In the genomic region with DNA sequence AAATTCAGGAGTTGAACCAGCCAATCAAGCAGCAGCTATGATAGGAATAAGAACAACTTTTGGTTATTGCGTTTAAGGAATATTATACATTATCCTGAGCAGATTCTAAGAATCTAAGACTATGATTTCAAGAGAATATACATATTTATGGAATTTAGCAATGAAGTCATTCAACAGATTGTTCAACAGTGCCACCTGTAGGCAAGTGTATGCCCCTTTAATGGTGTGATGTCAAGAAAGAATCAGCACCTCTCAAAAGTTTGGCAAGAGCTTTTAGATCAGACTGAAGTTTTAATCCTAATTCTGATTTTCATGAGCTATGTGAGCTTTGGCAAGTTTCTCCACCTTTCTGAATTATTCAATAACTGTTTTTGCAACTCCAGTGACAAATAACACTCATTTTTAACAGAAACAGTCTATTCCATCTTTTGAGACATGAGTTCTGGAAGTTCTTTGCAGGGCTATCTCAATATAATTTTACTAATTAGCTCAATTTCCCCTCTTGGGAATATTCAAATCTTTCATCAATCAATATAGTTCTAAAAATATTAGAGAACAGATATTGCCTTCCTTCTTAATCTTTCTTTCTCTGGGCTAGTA, we compare ENCODE assay signal across 9 cellular contexts.
DNase-seq lines count a peak whose midpoint lies in the region; ATAC-seq and TF ChIP-seq lines count a peak whose summit lies in the region.
"Had no signal": no experiment of that assay in that cellular context is flagged by ENCODE, and none has a peak within 500 bp of the region (broad histone marks: within the 10 kb centered on the region; RNA-seq: fewer than 3 reads in every experiment).

No MANE protein-coding gene starts in this region.

- no peaks in the 10 kb centered on the region for H3K27me3 ChIP-seq in DND-41 (ENCODE audit: insufficient read depth, low read length, poor library complexity)
- H3K27me3 ChIP-seq in liver (ENCODE audit: control insufficient read depth in 4 of 4, insufficient read depth in 4 of 4, low read length in 3 of 4), result no peaks in the 10 kb centered on the region
- no peaks in the 10 kb centered on the region for H3K27me3 ChIP-seq in esophagus muscularis mucosa

- H3K36me3 ChIP-seq in DND-41 (ENCODE audit: insufficient read depth, low read length) (no peaks in the 10 kb centered on the region), liver (ENCODE audit: control insufficient read depth in 4 of 4, insufficient read depth in 3 of 4, low read depth in 1 of 4, low read length in 3 of 4) (no peaks in the 10 kb centered on the region), esophagus muscularis mucosa (no peaks in the 10 kb centered on the region)

- WGBS in liver, result 33% methylated on average over 1 of the region's 1 CpG
- WGBS in esophagus muscularis mucosa, result 64% methylated on average over 1 of the region's 1 CpG

- H3K9ac ChIP-seq in DND-41 (ENCODE audit: low read depth, low read length) (no peak overlapping the region), liver (ENCODE audit: low read depth in 1 of 2, low read length in 2 of 2) (no peak overlapping the region)

- no peak for DNase-seq in DND-41
- DNase-seq in LHCN-M2 (ENCODE audit: low read depth), result peak; percentile 0
- no peak for DNase-seq in stimulated activated naive CD8-positive, alpha-beta T cell treated with anti-CD3 and anti-CD28 coated beads, Interleukin-15, Interleukin-2, amounts not matched to agents 100 U/mL and 50 U/mL, for 24 hours
- DNase-seq in esophagus muscularis mucosa (ENCODE audit: extremely low spot score), result no peak
- DNase-seq: aorta had no signal

- no peaks in the 10 kb centered on the region for H4K20me1 ChIP-seq in DND-41 (ENCODE audit: insufficient read depth, low read length)

- no peaks in the 10 kb centered on the region for H3K79me2 ChIP-seq in DND-41 (ENCODE audit: insufficient read depth, low read length)

- TF ChIP-seq CTCF in DND-41 (IDR thresholded peaks at IDR 0.05; ENCODE audit: borderline replicate concordance, extremely low read depth, low read length, poor library complexity, severe bottlenecking), result peak; percentile 69
- TF ChIP-seq CTCF in VCaP (conservative IDR thresholded peaks at IDR 0.05), result peak; percentile 88
- peak; percentile 30 for TF ChIP-seq CTCF in liver (IDR thresholded peaks at IDR 0.05; ENCODE audit: low read depth, low read length, missing input control)
- TF ChIP-seq CTCF in esophagus muscularis mucosa (IDR thresholded peaks at IDR 0.05), result no peak

- TF ChIP-seq RAD21 in liver (IDR thresholded peaks at IDR 0.05), result peak; percentile 48 to 52

- TF ChIP-seq EP300 in esophagus muscularis mucosa (IDR thresholded peaks at IDR 0.05), result no peak

- H3K9me3 ChIP-seq in DND-41 (ENCODE audit: insufficient read depth, low read length, severe bottlenecking) (no peaks in the 10 kb centered on the region), liver (ENCODE audit: control insufficient read depth in 4 of 4, low read length in 3 of 4) (no peaks in the 10 kb centered on the region), esophagus muscularis mucosa (no peaks in the 10 kb centered on the region)

- intact Hi-C loops in esophagus muscularis mucosa (cut with DNase I), result no loop called here

- H3K27ac ChIP-seq in DND-41 (ENCODE audit: low read length), result no peak overlapping the region
- no peak overlapping the region for H3K27ac ChIP-seq in VCaP
- no peak overlapping the region for H3K27ac ChIP-seq in liver (ENCODE audit: low read depth in 1 of 2, low read length in 2 of 2)
- no peak overlapping the region for H3K27ac ChIP-seq in esophagus muscularis mucosa (replicated peaks in 1 of 4)

- no peak overlapping the region for H3K4me3 ChIP-seq in DND-41 (ENCODE audit: low read depth in 1 of 2, low read length in 2 of 2)
- no peak overlapping the region for H3K4me3 ChIP-seq in liver (ENCODE audit: low read depth in 1 of 3, low read length in 3 of 3)
- no peak overlapping the region for H3K4me3 ChIP-seq in esophagus muscularis mucosa

- TF ChIP-seq POLR2A in esophagus muscularis mucosa (IDR thresholded peaks at IDR 0.05; ENCODE audit: low read depth), result no peak

- ATAC-seq in DND-41 (ENCODE audit: insufficient read depth, low read depth), result no peak
- no peak for ATAC-seq in HG02642 (IDR thresholded peaks at IDR 0.05; ENCODE audit: poor library complexity, unreplicated experiment)
- no peak for ATAC-seq in stimulated activated naive CD8-positive, alpha-beta T cell treated with anti-CD3 and anti-CD28 coated beads, Interleukin-15, Interleukin-2, amounts not matched to agents 100 U/mL and 50 U/mL, for 24 hours
- ATAC-seq in HG02981 (IDR thresholded peaks at IDR 0.05; ENCODE audit: unreplicated experiment), result no peak

- no peak overlapping the region for H3K4me2 ChIP-seq in DND-41 (ENCODE audit: insufficient read depth, low read length)

- H3K4me1 ChIP-seq in DND-41 (ENCODE audit: insufficient read depth, low read length) (no peaks in the 10 kb centered on the region), liver (ENCODE audit: control insufficient read depth in 4 of 4, insufficient read depth in 4 of 4, low read length in 3 of 4) (no peaks in the 10 kb centered on the region), esophagus muscularis mucosa (no peaks in the 10 kb centered on the region)

- no peak overlapping the region for H2AFZ ChIP-seq in DND-41 (ENCODE audit: low read depth, low read length)

TF ChIP-seq in liver, 16 proteins besides CTCF, POLR2A, EP300 and RAD21:
- TF ChIP-seq GABPA (IDR thresholded peaks at IDR 0.05 in 1 of 2, conservative IDR thresholded peaks at IDR 0.05 in 1 of 2) (no peak), REST (IDR thresholded peaks at IDR 0.05) (no peak), RXRA (IDR thresholded peaks at IDR 0.05) (no peak), NR2F2 (IDR thresholded peaks at IDR 0.05) (no peak), SP1 (IDR thresholded peaks at IDR 0.05) (no peak), TAF1 (conservative IDR thresholded peaks at IDR 0.05) (no peak), MAX (IDR thresholded peaks at IDR 0.05) (no peak), JUND (IDR thresholded peaks at IDR 0.05) (no peak)
- TF ChIP-seq, protein P1, sequence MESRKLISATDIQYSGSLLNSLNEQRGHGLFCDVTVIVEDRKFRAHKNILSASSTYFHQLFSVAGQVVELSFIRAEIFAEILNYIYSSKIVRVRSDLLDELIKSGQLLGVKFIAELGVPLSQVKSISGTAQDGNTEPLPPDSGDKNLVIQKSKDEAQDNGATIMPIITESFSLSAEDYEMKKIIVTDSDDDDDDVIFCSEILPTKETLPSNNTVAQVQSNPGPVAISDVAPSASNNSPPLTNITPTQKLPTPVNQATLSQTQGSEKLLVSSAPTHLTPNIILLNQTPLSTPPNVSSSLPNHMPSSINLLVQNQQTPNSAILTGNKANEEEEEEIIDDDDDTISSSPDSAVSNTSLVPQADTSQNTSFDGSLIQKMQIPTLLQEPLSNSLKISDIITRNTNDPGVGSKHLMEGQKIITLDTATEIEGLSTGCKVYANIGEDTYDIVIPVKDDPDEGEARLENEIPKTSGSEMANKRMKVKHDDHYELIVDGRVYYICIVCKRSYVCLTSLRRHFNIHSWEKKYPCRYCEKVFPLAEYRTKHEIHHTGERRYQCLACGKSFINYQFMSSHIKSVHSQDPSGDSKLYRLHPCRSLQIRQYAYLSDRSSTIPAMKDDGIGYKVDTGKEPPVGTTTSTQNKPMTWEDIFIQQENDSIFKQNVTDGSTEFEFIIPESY (IDR thresholded peaks at IDR 0.05), result no peak
- TF ChIP-seq, protein P2, sequence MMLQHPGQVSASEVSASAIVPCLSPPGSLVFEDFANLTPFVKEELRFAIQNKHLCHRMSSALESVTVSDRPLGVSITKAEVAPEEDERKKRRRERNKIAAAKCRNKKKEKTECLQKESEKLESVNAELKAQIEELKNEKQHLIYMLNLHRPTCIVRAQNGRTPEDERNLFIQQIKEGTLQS (IDR thresholded peaks at IDR 0.05), result no peak
TF ChIP-seq in liver: peak in this region for 0.

Comparison
In these comparisons a context has a peak if more than half of its experiments do, and no peak if none do; other contexts are left out.
1. CTCF ChIP-seq: peak in DND-41 (single experiment), VCaP (single experiment) and liver (single experiment); none in esophagus muscularis mucosa (0 of 3).